7 cellular contexts compared by ENCODE assay signal in genomic region chr5:172902497-172903472, GRCh38. TPM values are rescaled to one million over a fixed set of nuclear protein-coding genes. Genes with fewer than 3 reads are reported as not detected.
DNase-seq lines count a peak whose midpoint lies in the region; ATAC-seq lines count a peak whose summit lies in the region.

No MANE protein-coding gene starts in this region.

- H2AK5ac ChIP-seq in trophoblast cell (ENCODE audit: low read length) = peak overlapping the region; percentile 95

- H3K23ac ChIP-seq in trophoblast cell (ENCODE audit: low read length) = no peak overlapping the region

- H4K12ac ChIP-seq in trophoblast cell (ENCODE audit: low read depth, low read length) = peak overlapping the region; percentile 16

- H3K27ac Mint-ChIP-seq in T-helper 17 cell = peak overlapping the region; percentile 34

- H3K14ac ChIP-seq in trophoblast cell (ENCODE audit: low read length) = peak overlapping the region; percentile 46

- no peaks in the 10 kb centered on the region for H3K9me3 ChIP-seq in T-helper 17 cell (ENCODE audit: control insufficient read depth, low read length, poor library complexity, severe bottlenecking)
- H3K9me3 ChIP-seq in trophoblast cell (ENCODE audit: insufficient read depth, low read depth, low read length) = no peaks in the 10 kb centered on the region

- H3K4me1 Mint-ChIP-seq in T-helper 17 cell = peaks cover 6% of the 10 kb centered on the region

- H3K18ac ChIP-seq in trophoblast cell (ENCODE audit: low read length) = peak overlapping the region; percentile 50

- H3K79me1 ChIP-seq in trophoblast cell (ENCODE audit: low read length) = peaks cover 43% of the 10 kb centered on the region

- H3K27me3 ChIP-seq in H7 (ENCODE audit: control insufficient read depth, insufficient read depth, low read length) (no peaks in the 10 kb centered on the region), trophoblast cell (ENCODE audit: insufficient read depth, low read length) (no peaks in the 10 kb centered on the region)

- DNase-seq in H7 (peak; percentile 88), T-helper 17 cell (no peak), glomerular visceral epithelial cell (ENCODE audit: extremely low spot score) (peak; percentile 97), trophoblast cell (peak; percentile 81 to 87), AML-193 (lab: John Stamatoyannopoulos, UW) (no peak)

- H2BK120ac ChIP-seq in trophoblast cell (ENCODE audit: insufficient read depth, low read length, poor library complexity) = peak overlapping the region; percentile 91

- peak overlapping the region; percentile 94 for H4K91ac ChIP-seq in trophoblast cell (ENCODE audit: low read depth, low read length)

- H3K4me3 Mint-ChIP-seq in T-helper 17 cell = no peak overlapping the region

- ATAC-seq in T-helper 17 cell (no peak), HG03135 (IDR thresholded peaks at IDR 0.05; ENCODE audit: unreplicated experiment) (no peak), GM21619 (IDR thresholded peaks at IDR 0.05; ENCODE audit: unreplicated experiment) (no peak)

- peaks cover 13% of the 10 kb centered on the region for H3K79me2 ChIP-seq in trophoblast cell (ENCODE audit: control insufficient read depth, insufficient read depth, low read length, poor library complexity)

- H2BK12ac ChIP-seq in trophoblast cell (ENCODE audit: low read length) = peak overlapping the region; percentile 96

- H2AFZ ChIP-seq in trophoblast cell (ENCODE audit: insufficient read depth, low read length, poor library complexity) = no peak overlapping the region

- H3K4ac ChIP-seq in trophoblast cell (ENCODE audit: low read depth, low read length) = peak overlapping the region; percentile 54

- peaks cover 10% of the 10 kb centered on the region for H3K36me3 Mint-ChIP-seq in T-helper 17 cell (ENCODE audit: low read depth)

- no CpG with 5 or more reads among the region's 25 CpGs for WGBS in trophoblast cell (ENCODE audit: extremely low coverage, insufficient coverage, insufficient read length)

- H3K9ac ChIP-seq in trophoblast cell (ENCODE audit: low read length) = no peak overlapping the region

- H3K36me3 ChIP-seq in H7 (replicated peaks; ENCODE audit: control insufficient read depth, insufficient read depth, low read length) = peaks cover 13% of the 10 kb centered on the region
- H3K36me3 ChIP-seq in trophoblast cell (ENCODE audit: control insufficient read depth in 1 of 2, insufficient read depth in 2 of 2, low read length in 2 of 2) = peaks cover 5 to 12% of the 10 kb centered on the region in 2 experiments

- H3K4me2 ChIP-seq in trophoblast cell (ENCODE audit: low read length) = no peak overlapping the region

- H3K27me3 Mint-ChIP-seq in T-helper 17 cell = no peaks in the 10 kb centered on the region

- H3K4me1 ChIP-seq in trophoblast cell (ENCODE audit: control insufficient read depth in 1 of 2, insufficient read depth in 2 of 2, low read length in 2 of 2) = peaks cover 44 to 62% of the 10 kb centered on the region in 2 experiments

- peak overlapping the region; percentile 85 for H4K8ac ChIP-seq in trophoblast cell (ENCODE audit: low read depth, low read length)

- H3K27ac ChIP-seq in trophoblast cell (ENCODE audit: low read depth, low read length) = peak overlapping the region; percentile 91

- H2BK5ac ChIP-seq in trophoblast cell (ENCODE audit: low read depth, low read length, poor library complexity) = peak overlapping the region; percentile 89

- H3K4me3 ChIP-seq in H7 (ENCODE audit: insufficient read depth, low read depth, low read length) (no peak overlapping the region), trophoblast cell (ENCODE audit: low read depth, low read length) (no peak overlapping the region)

RNA-seq across cellular contexts. Expression of gene RPL26L1, which starts 56.4 kb away (rescaled TPM):
- total RNA-seq in H7 (2014; rRNA removed; shearing (Covaris generic)) = 42.7 and 45.9 TPM in 2 replicates
- total RNA-seq in T-helper 17 cell = 10 to 100 TPM; 13.9 to 17.7 TPM
- polyA plus RNA-seq in trophoblast cell (2013) = 61.9 and 63.3 TPM in 2 replicates

Comparison
In these comparisons a context has a peak if more than half of its experiments do, and no peak if none do; other contexts are left out.
1. DNase-seq: peak in H7 (single experiment), glomerular visceral epithelial cell (single experiment) and trophoblast cell (2 of 2); none in T-helper 17 cell (0 of 3) and AML-193 (0 of 2).